Comparison of ENCODE assay signal across 8 cellular contexts in the genomic region with DNA sequence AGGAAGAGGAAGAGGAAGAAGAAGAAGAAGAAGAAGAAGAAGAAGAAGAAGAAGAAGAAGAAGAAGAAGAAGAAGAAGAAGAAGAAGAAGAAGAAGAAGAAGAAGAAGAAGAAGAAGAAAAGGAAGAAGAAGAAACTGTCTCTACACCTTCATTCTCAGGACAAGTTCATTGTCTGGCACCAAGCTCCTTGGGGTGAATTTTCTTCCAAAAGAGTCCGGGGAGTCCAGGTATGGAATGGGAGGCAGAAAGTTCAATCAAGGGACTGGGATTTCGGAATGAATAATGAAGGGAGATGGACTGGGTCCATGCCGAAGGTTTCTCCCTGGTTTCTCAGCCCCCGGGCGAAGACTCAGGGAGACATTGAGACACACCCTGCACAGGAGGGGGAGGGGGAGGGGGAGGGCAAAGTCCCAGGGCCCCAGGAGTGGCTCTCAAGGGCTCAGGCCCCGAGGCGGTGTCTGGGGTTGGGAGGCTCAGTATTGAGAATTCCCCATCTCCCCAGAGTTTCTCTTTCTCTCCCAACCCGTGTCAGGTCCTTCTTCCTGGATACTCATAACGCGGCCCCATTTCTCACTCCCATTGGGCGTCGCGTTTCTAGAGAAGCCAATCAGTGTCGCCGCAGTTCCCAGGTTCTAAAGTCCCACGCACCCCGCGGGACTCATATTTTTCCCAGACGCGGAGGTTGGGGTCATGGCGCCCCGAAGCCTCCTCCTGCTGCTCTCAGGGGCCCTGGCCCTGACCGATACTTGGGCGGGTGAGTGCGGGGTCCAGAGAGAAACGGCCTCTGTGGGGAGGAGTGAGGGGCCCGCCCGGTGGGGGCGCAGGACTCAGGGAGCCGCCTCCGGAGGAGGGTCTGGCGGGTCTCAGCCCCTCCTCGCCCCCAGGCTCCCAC. TPM values are rescaled to one million over a fixed set of nuclear protein-coding genes. Genes with fewer than 3 reads are reported as not detected.
DNase-seq lines count a peak whose midpoint lies in the region; ATAC-seq and TF ChIP-seq lines count a peak whose summit lies in the region.

A gene (plus strand): TSS at position 662 of the 893 bp plus-strand sequence. CDS start 30 bp downstream, at position 692.

- H3K9me3 ChIP-seq in BLaER1: peaks cover 13% of the 10 kb centered on the region; the same call in 1 of the 2 replicates
- H3K9me3 ChIP-seq in neutrophil: no peaks in the 10 kb centered on the region

- H3K4me1 Mint-ChIP-seq in activated naive CD4-positive, alpha-beta T cell treated with anti-CD3 and anti-CD28 coated beads for 36 hours (ENCODE audit: low read depth): peaks cover 52% of the 10 kb centered on the region

- peaks cover 8% of the 10 kb centered on the region; the same call in 1 of the 2 replicates for H3K4me1 ChIP-seq in BLaER1
- H3K4me1 ChIP-seq in neutrophil (ENCODE audit: control insufficient read depth in 1 of 2, insufficient read depth in 1 of 2, low read depth in 1 of 2, low read length in 1 of 2): peaks cover 22 to 32% of the 10 kb centered on the region in 2 experiments

- peaks cover 23% of the 10 kb centered on the region for H4K20me1 ChIP-seq in BLaER1

- no peaks in the 10 kb centered on the region for H3K27me3 Mint-ChIP-seq in activated naive CD4-positive, alpha-beta T cell treated with anti-CD3 and anti-CD28 coated beads for 36 hours (ENCODE audit: low read depth)

- TF ChIP-seq CTCF in RWPE1 (conservative IDR thresholded peaks at IDR 0.05; ENCODE audit: low read depth): no peak
- peak; percentile 17 for TF ChIP-seq CTCF in neutrophil (IDR thresholded peaks at IDR 0.05)

- CTCF ChIA-PET in RWPE1 (lab: Yijun Ruan, JAX): interaction anchor here (0.6 to 0.7 kb wide), 3 partner anchors 26 to 328 kb away, joined by 3 read pairs; no protein-coding TSS in a partner anchor
- CTCF ChIA-PET in activated naive CD4-positive, alpha-beta T cell treated with anti-CD3 and anti-CD28 coated beads for 36 hours (lab: Charles Lee): interaction anchor here (0.9 to 2.6 kb wide), 4 partner anchors 14 to 112 kb away, joined by 3 to 14 read pairs (median 4); no protein-coding TSS in a partner anchor

- peak within 1 kb of the TSS; percentile 90 for H3K4me3 Mint-ChIP-seq in activated naive CD4-positive, alpha-beta T cell treated with anti-CD3 and anti-CD28 coated beads for 36 hours

- H3K27ac ChIP-seq in BLaER1: peak within 1 kb of the TSS; percentile 55; the same call in 1 of the 2 replicates
- peak within 1 kb of the TSS; percentile 66 for H3K27ac ChIP-seq in RWPE1
- H3K27ac ChIP-seq in neutrophil: peak within 1 kb of the TSS; percentile 95

- peak; percentile 64 for DNase-seq in GM19240 (ENCODE audit: insufficient read length, low spot score)
- DNase-seq in RWPE1 (ENCODE audit: low spot score): peak; percentile 92
- DNase-seq in activated naive CD4-positive, alpha-beta T cell treated with anti-CD3 and anti-CD28 coated beads for 36 hours: peak; percentile 93
- peak; percentile 88 for DNase-seq in germinal center (ENCODE audit: low spot score)
- DNase-seq in stromal cell of bone marrow (ENCODE audit: low read depth): peak; percentile 87

- H3K36me3 ChIP-seq in BLaER1 (peaks cover 18% of the 10 kb centered on the region), neutrophil (peaks cover 45% of the 10 kb centered on the region)

- ATAC-seq in HG03442 (IDR thresholded peaks at IDR 0.05; ENCODE audit: unreplicated experiment): peak; percentile 85

- H3K4me3 ChIP-seq in BLaER1 (peak within 1 kb of the TSS; percentile 82), neutrophil (ENCODE audit: low read depth in 1 of 2, low read length in 1 of 2) (peak within 1 kb of the TSS; percentile 91 to 96)

- peak within 1 kb of the TSS; percentile 80 for H3K4me2 ChIP-seq in BLaER1

- H3K27me3 ChIP-seq in BLaER1 (peaks cover 36% of the 10 kb centered on the region), neutrophil (no peaks in the 10 kb centered on the region)

- POLR2A ChIA-PET in RWPE1 (lab: Yijun Ruan, JAX; ENCODE audit: low non-redundant PET): no interaction called here

- H3K9me3 Mint-ChIP-seq in activated naive CD4-positive, alpha-beta T cell treated with anti-CD3 and anti-CD28 coated beads for 36 hours: no peaks in the 10 kb centered on the region

- peak within 1 kb of the TSS; percentile 79 for H3K9ac ChIP-seq in BLaER1

- H3K36me3 Mint-ChIP-seq in activated naive CD4-positive, alpha-beta T cell treated with anti-CD3 and anti-CD28 coated beads for 36 hours (ENCODE audit: low read depth): peaks cover 43% of the 10 kb centered on the region

- intact Hi-C loops in activated naive CD4-positive, alpha-beta T cell treated with anti-CD3 and anti-CD28 coated beads for 36 hours (cut with micrococcal nuclease): loop anchor here (1.0 to 5.0 kb wide), 5 partner anchors 26 to 338 kb away; a partner anchor contains a TSS

- peak within 1 kb of the TSS; percentile 97 for H3K27ac Mint-ChIP-seq in activated naive CD4-positive, alpha-beta T cell treated with anti-CD3 and anti-CD28 coated beads for 36 hours

RNA-seq across cellular contexts. Expression of the gene that starts here (rescaled TPM):
- 100 to 1,000 TPM; 282 to 310 TPM for total RNA-seq in activated naive CD4-positive, alpha-beta T cell treated with anti-CD3 and anti-CD28 coated beads for 36 hours

Comparison
In these comparisons a context has a peak if more than half of its experiments do, and no peak if none do; other contexts are left out.
1. Peak in every context shown above with its lines: DNase-seq, ATAC-seq, H3K4me3 ChIP-seq and H3K27ac ChIP-seq.